ENCODE assay signal across 21 cellular contexts in genomic region chr2:233593201-233593600, GRCh38. TPM values are rescaled to one million over a fixed set of nuclear protein-coding genes. Genes with fewer than 3 reads are reported as not detected.
A peak's percentile ranks its signal among the peaks of the same experiment; 100 is the strongest.
DNase-seq lines count a peak whose midpoint lies in the region; ATAC-seq, FAIRE-seq and TF ChIP-seq lines count a peak whose summit lies in the region.
"Had no signal": no experiment of that assay in that cellular context is flagged by ENCODE, and none has a peak within 500 bp of the region (broad histone marks: within the 10 kb centered on the region; RNA-seq: fewer than 3 reads in every experiment).

No MANE protein-coding gene starts in this region.

- DNase-seq in urothelium cell line (ENCODE audit: low spot score) = peak; percentile 16
- DNase-seq in PC-3 = no peak
- no peak for DNase-seq in SKM-1 (lab: John Stamatoyannopoulos, UW; ENCODE audit: unreplicated experiment)
- DNase-seq: foreskin keratinocyte, GDM1, natural killer cell, NCI-H2081, NCI-H510A treated with DMSO at 0.1 percent for 48 hours, SJCRH30 had no signal

- no peaks in the 10 kb centered on the region for H3K9me3 ChIP-seq in OCI-LY1 (ENCODE audit: low read length)
- no peaks in the 10 kb centered on the region for H3K9me3 ChIP-seq in PC-3 (ENCODE audit: low read length)
- H3K9me3 ChIP-seq: SJCRH30 had no signal

- POLR2A ChIA-PET in PC-3 (lab: Charles Lee; ENCODE audit: unreplicated experiment) = no interaction called here

- H3K4me3 ChIP-seq in OCI-LY1 (ENCODE audit: low read depth, low read length, poor library complexity, severe bottlenecking) (no peak overlapping the region), PC-3 (ENCODE audit: low read length) (no peak overlapping the region)
- H3K4me3 ChIP-seq: K562, SJCRH30 had no signal

- H2AFZ ChIP-seq in OCI-LY1 (ENCODE audit: low read length) = no peak overlapping the region
- no peak overlapping the region for H2AFZ ChIP-seq in PC-3 (ENCODE audit: low read length)
- H2AFZ ChIP-seq: parathyroid adenoma had no signal

- H3K9me2 ChIP-seq in OCI-LY1 (ENCODE audit: low read depth, low read length) (no peaks in the 10 kb centered on the region), PC-3 (replicated peaks; ENCODE audit: low read length) (no peaks in the 10 kb centered on the region)

- H3K9ac ChIP-seq in OCI-LY1 (ENCODE audit: low read length) (no peak overlapping the region), PC-3 (ENCODE audit: low read length) (no peak overlapping the region)
- H3K9ac ChIP-seq: parathyroid adenoma had no signal

- H3K36me3 ChIP-seq in OCI-LY1 (ENCODE audit: insufficient read depth, low read length) (no peaks in the 10 kb centered on the region), PC-3 (ENCODE audit: low read depth, low read length) (no peaks in the 10 kb centered on the region)
- H3K36me3 ChIP-seq: SJCRH30 had no signal

- H3K27ac ChIP-seq in OCI-LY1 (ENCODE audit: low read depth, low read length, poor library complexity, severe bottlenecking) = peak overlapping the region; percentile 20
- no peak overlapping the region for H3K27ac ChIP-seq in PC-3 (ENCODE audit: low read length)
- H3K27ac ChIP-seq: foreskin keratinocyte, HL-60, parathyroid adenoma, SJCRH30 had no signal

- no peaks in the 10 kb centered on the region for H3K79me2 ChIP-seq in OCI-LY1 (ENCODE audit: insufficient read depth, low read length)
- H3K79me2 ChIP-seq in PC-3 (ENCODE audit: low read length) = no peaks in the 10 kb centered on the region
- H3K79me2 ChIP-seq: parathyroid adenoma had no signal

- ATAC-seq in GM19023 (IDR thresholded peaks at IDR 0.05; ENCODE audit: unreplicated experiment) (peak; percentile 84), HG02678 (IDR thresholded peaks at IDR 0.05; ENCODE audit: unreplicated experiment) (peak; percentile 77), PC-3 (no peak), GM21723 (IDR thresholded peaks at IDR 0.05; ENCODE audit: unreplicated experiment) (no peak)
- ATAC-seq: foreskin keratinocyte, K562, natural killer cell had no signal

- FAIRE-seq in urothelium cell line (lab: Jason Lieb, UNC) = no peak
- FAIRE-seq: D721Med had no signal

- no peak overlapping the region; the same call in 1 of the 2 replicates for H3K4me2 ChIP-seq in OCI-LY1 (ENCODE audit: low read length)
- no peak overlapping the region for H3K4me2 ChIP-seq in PC-3 (ENCODE audit: low read length)

- H4K20me1 ChIP-seq in OCI-LY1 (ENCODE audit: insufficient read depth, low read length) = no peaks in the 10 kb centered on the region
- no peaks in the 10 kb centered on the region for H4K20me1 ChIP-seq in PC-3 (ENCODE audit: low read length)

- H3F3A ChIP-seq in OCI-LY1 (ENCODE audit: insufficient read depth, low read length) (no peaks in the 10 kb centered on the region), PC-3 (ENCODE audit: low read length, unreplicated experiment) (no peaks in the 10 kb centered on the region)

- intact Hi-C loops in PC-3 (cut with micrococcal nuclease) = no loop called here

- H3K4me1 ChIP-seq in OCI-LY1 (ENCODE audit: insufficient read depth, low read length, severe bottlenecking) (peaks cover 11% of the 10 kb centered on the region), PC-3 (ENCODE audit: insufficient read depth, low read length) (no peaks in the 10 kb centered on the region)
- H3K4me1 ChIP-seq: foreskin keratinocyte, parathyroid adenoma, SJCRH30 had no signal

- H3K27me3 ChIP-seq in OCI-LY1 (ENCODE audit: insufficient read depth, low read length) (no peaks in the 10 kb centered on the region), PC-3 (ENCODE audit: low read length) (no peaks in the 10 kb centered on the region)
- H3K27me3 ChIP-seq: foreskin keratinocyte, SJCRH30 had no signal

- TF ChIP-seq CTCF in OCI-LY1 (IDR thresholded peaks at IDR 0.05; ENCODE audit: low read length) (no peak), PC-3 (conservative IDR thresholded peaks at IDR 0.05; ENCODE audit: low read depth, low read length) (no peak)

- no TSS peak for BruUV-seq in PC-3 (replicated peaks; lab: Mats Ljungman, UMichigan)

- CTCF ChIA-PET in PC-3 (lab: Charles Lee) = no interaction called here

RNA-seq across cellular contexts. Expression of gene UGT1A8, which starts 24.2 kb away (rescaled TPM):
- 0.46 TPM in 1 of 2 replicates, not detected in the other for total RNA-seq in PC-3 (2014; rRNA removed)
- total RNA-seq: B cell, foreskin keratinocyte, kidney epithelial cell, natural killer cell, OCI-LY7, SJCRH30, skeletal muscle tissue had no signal

RNA-seq across cellular contexts. Expression of gene USP40, which starts 26.6 kb away (rescaled TPM):
- total RNA-seq in PC-3 (2014; rRNA removed) = 32.1 and 32.3 TPM in 2 replicates

RNA-seq across cellular contexts. Expression of gene UGT1A10, which starts 43.0 kb away (rescaled TPM):
- total RNA-seq in PC-3 (2014; rRNA removed) = 0.46 TPM in 1 of 2 replicates, not detected in the other
- total RNA-seq: B cell, foreskin keratinocyte, K562, kidney epithelial cell, natural killer cell, OCI-LY7, SJCRH30, skeletal muscle tissue had no signal

Comparison
In these comparisons a context has a peak if more than half of its experiments do, and no peak if none do; other contexts are left out.
1. ATAC-seq: peak in GM19023 (single experiment) and HG02678 (single experiment); none in PC-3 (single experiment) and GM21723 (single experiment).